In genomic region chr11:97993565-97993964, GRCh38 we compare ENCODE assay signal across 27 cellular contexts.
"Had no signal": no experiment of that assay in that cellular context is flagged by ENCODE, and none has a peak within 500 bp of the region (broad histone marks: within the 10 kb centered on the region; RNA-seq: fewer than 3 reads in every experiment).

No MANE protein-coding gene starts in this region.

- FAIRE-seq: endometrium, islet of Langerhans, keratinocyte had no signal

- H3K27me3 Mint-ChIP-seq: dendritic cell treated with granulocyte-macrophage colony-stimulating factor and Interleukin-4, amounts not matched to agents 40 ng/mL and 50 ng/mL, for 4 days; effector memory CD8-positive, alpha-beta T cell; naive B cell had no signal

- H3K9me3 ChIP-seq: colonic mucosa, esophagus squamous epithelium, gastrocnemius medialis, left lung, lower lobe of right lung had no signal

- DNase-seq: colonic mucosa; cortex of kidney; effector CD8-positive, alpha-beta T cell; effector memory CD8-positive, alpha-beta T cell; endodermal cell; esophagus squamous epithelium; foreskin fibroblast; foreskin melanocyte; gastrocnemius medialis; glutamatergic neuron; head of caudate nucleus; heart right ventricle; hippocampal formation; left cardiac atrium; left lung; left ventricle myocardium superior; lower lobe of right lung; mesenchymal stem cell; mucosa of descending colon; naive B cell had no signal

- H3K4me3 Mint-ChIP-seq: dendritic cell treated with granulocyte-macrophage colony-stimulating factor and Interleukin-4, amounts not matched to agents 40 ng/mL and 50 ng/mL, for 4 days; effector memory CD8-positive, alpha-beta T cell; endodermal cell; mesothelial cell of epicardium; naive B cell had no signal

- H3K27ac Mint-ChIP-seq: dendritic cell treated with granulocyte-macrophage colony-stimulating factor and Interleukin-4, amounts not matched to agents 40 ng/mL and 50 ng/mL, for 4 days; effector memory CD8-positive, alpha-beta T cell; endodermal cell; mesothelial cell of epicardium had no signal

- H3K27ac ChIP-seq: colonic mucosa, epithelial cell of prostate, esophagus squamous epithelium, gastrocnemius medialis, heart right ventricle, left lung, lower lobe of right lung had no signal

- ATAC-seq: effector memory CD8-positive, alpha-beta T cell; esophagus mucosa; gastrocnemius medialis; heart right ventricle; left cardiac atrium; left lung; left ventricle myocardium superior; lower lobe of right lung; mucosa of descending colon had no signal

- H3K4me3 ChIP-seq: colonic mucosa, esophagus squamous epithelium, gastrocnemius medialis, heart right ventricle, left lung, lower lobe of right lung, mucosa of descending colon had no signal

- H3K4me1 ChIP-seq: colonic mucosa, esophagus squamous epithelium, gastrocnemius medialis, heart right ventricle, left lung, lower lobe of right lung had no signal

- H3K4me1 Mint-ChIP-seq: naive B cell had no signal

- H3K36me3 Mint-ChIP-seq: mesothelial cell of epicardium, naive B cell had no signal

- H3K36me3 ChIP-seq: colonic mucosa, esophagus squamous epithelium, gastrocnemius medialis, heart right ventricle, left lung, lower lobe of right lung had no signal

- H3K27me3 ChIP-seq: colonic mucosa, esophagus squamous epithelium, gastrocnemius medialis, heart right ventricle, left lung had no signal
